Comparison of ENCODE assay signal across 16 cellular contexts in genomic region chrX:129785160-129785947, GRCh38. TPM values are rescaled to one million over a fixed set of nuclear protein-coding genes. Genes with fewer than 3 reads are reported as not detected.
DNase-seq lines count a peak whose midpoint lies in the region; ATAC-seq and TF ChIP-seq lines count a peak whose summit lies in the region.
"Had no signal": no experiment of that assay in that cellular context is flagged by ENCODE, and none has a peak within 500 bp of the region (broad histone marks: within the 10 kb centered on the region; RNA-seq: fewer than 3 reads in every experiment).

No MANE protein-coding gene starts in this region.

- ATAC-seq in Right ventricle myocardium superior (ENCODE audit: poor library complexity) (no peak), HG02798 (IDR thresholded peaks at IDR 0.05; ENCODE audit: poor library complexity, unreplicated experiment) (no peak)
- ATAC-seq: activated CD4-positive, CD25-positive, alpha-beta regulatory T cell treated with anti-CD3 and anti-CD28 coated beads, Interleukin-2, amount 50 U/mL, for 24 hours had no signal

- H3K36me3 ChIP-seq in OCI-LY1 (ENCODE audit: insufficient read depth, low read length) = peaks cover 61% of the 10 kb centered on the region
- H3K36me3 ChIP-seq in H7 (replicated peaks; ENCODE audit: control insufficient read depth, insufficient read depth, low read length) = no peaks in the 10 kb centered on the region
- H3K36me3 ChIP-seq: colonic mucosa had no signal

- no peaks in the 10 kb centered on the region for H3F3A ChIP-seq in OCI-LY1 (ENCODE audit: insufficient read depth, low read length)

- no peaks in the 10 kb centered on the region for H3K9me3 ChIP-seq in OCI-LY1 (ENCODE audit: low read length)
- H3K9me3 ChIP-seq: colonic mucosa had no signal

- H3K27me3 ChIP-seq in OCI-LY1 (ENCODE audit: insufficient read depth, low read length) (no peaks in the 10 kb centered on the region), H7 (ENCODE audit: control insufficient read depth, insufficient read depth, low read length) (no peaks in the 10 kb centered on the region)
- H3K27me3 ChIP-seq: colonic mucosa had no signal

- DNase-seq in cardiac septum (ENCODE audit: low spot score) (peak; percentile 67), Right ventricle myocardium superior (no peak), dermis blood vessel endothelial cell (peak; percentile 6), CD1c-positive myeloid dendritic cell (ENCODE audit: extremely low spot score) (no peak), H7 (no peak)
- DNase-seq in stimulated activated CD4-positive, alpha-beta T cell treated with anti-CD3 and anti-CD28 coated beads, Interleukin-1b, Interleukin-23, amount 100 ng/mL, for 48 hours = no peak
- DNase-seq: colonic mucosa, mammary epithelial cell, NCI-H1694, NCI-H774 had no signal

- no peaks in the 10 kb centered on the region for H4K20me1 ChIP-seq in OCI-LY1 (ENCODE audit: insufficient read depth, low read length)

- intact Hi-C loops in cardiac septum (cut with DNase I) (no loop called here), Right ventricle myocardium superior (cut with DNase I) (no loop called here)

- H3K4me2 ChIP-seq in OCI-LY1 (ENCODE audit: low read length) = peak overlapping the region; percentile 25; the same call in 1 of the 2 replicates

- peaks cover 29% of the 10 kb centered on the region for H3K79me2 ChIP-seq in OCI-LY1 (ENCODE audit: insufficient read depth, low read length)

- no peak for TF ChIP-seq CTCF in OCI-LY1 (IDR thresholded peaks at IDR 0.05; ENCODE audit: low read length)

- no peaks in the 10 kb centered on the region for H3K9me2 ChIP-seq in OCI-LY1 (ENCODE audit: low read depth, low read length)

- peak overlapping the region; percentile 23 for H3K4me3 ChIP-seq in OCI-LY1 (ENCODE audit: low read depth, low read length, poor library complexity, severe bottlenecking)
- no peak overlapping the region for H3K4me3 ChIP-seq in H7 (ENCODE audit: insufficient read depth, low read depth, low read length)
- H3K4me3 ChIP-seq: colonic mucosa had no signal

- no peak overlapping the region; the same call in 1 of the 2 replicates for H3K9ac ChIP-seq in OCI-LY1 (ENCODE audit: low read length)

- H3K4me1 ChIP-seq in OCI-LY1 (ENCODE audit: insufficient read depth, low read length, severe bottlenecking) = peaks cover 61% of the 10 kb centered on the region
- H3K4me1 ChIP-seq: colonic mucosa had no signal

- peak overlapping the region; percentile 72 for H3K27ac ChIP-seq in OCI-LY1 (ENCODE audit: low read depth, low read length, poor library complexity, severe bottlenecking)
- H3K27ac ChIP-seq: colonic mucosa had no signal

- no peak overlapping the region for H2AFZ ChIP-seq in OCI-LY1 (ENCODE audit: low read length)

RNA-seq across cellular contexts. Expression of gene SASH3, which starts 5.6 kb away (rescaled TPM):
- total RNA-seq in cardiac septum (3.8 TPM), Right ventricle myocardium superior (2.2 TPM), dermis blood vessel endothelial cell (not detected in 2 replicates)
- not detected in 2 replicates for total RNA-seq in H7 (2014; rRNA removed; shearing (Covaris generic))
- total RNA-seq: fibroblast of lung, mammary epithelial cell, progenitor cell of endocrine pancreas, SK-MEL-5 had no signal

RNA-seq across cellular contexts. Expression of gene XPNPEP2, which starts 46.6 kb away (rescaled TPM):
- total RNA-seq in cardiac septum = 0.22 TPM
- 0.73 TPM for total RNA-seq in Right ventricle myocardium superior
- total RNA-seq in dermis blood vessel endothelial cell = not detected in 2 replicates
- total RNA-seq in H7 (2014; rRNA removed; shearing (Covaris generic)) = 0.10 and 0.52 TPM in 2 replicates
- total RNA-seq: mammary epithelial cell, progenitor cell of endocrine pancreas, SK-MEL-5 had no signal

RNA-seq across cellular contexts. Expression of gene ZDHHC9, which starts 58.3 kb away (rescaled TPM):
- total RNA-seq in cardiac septum (9.2 TPM), Right ventricle myocardium superior (17.3 TPM), dermis blood vessel endothelial cell (22.1 and 23.5 TPM in 2 replicates)
- 44.2 and 48.7 TPM in 2 replicates for total RNA-seq in H7 (2014; rRNA removed; shearing (Covaris generic))

Comparison
In these comparisons a context has a peak if more than half of its experiments do, and no peak if none do; other contexts are left out.
1. DNase-seq: peak in cardiac septum (single experiment) and dermis blood vessel endothelial cell (single experiment); none in Right ventricle myocardium superior (single experiment), CD1c-positive myeloid dendritic cell (single experiment), H7 (single experiment) and stimulated activated CD4-positive, alpha-beta T cell treated with anti-CD3 and anti-CD28 coated beads, Interleukin-1b, Interleukin-23, amount 100 ng/mL, for 48 hours (single experiment).